29 cellular contexts compared by ENCODE assay signal in the genomic region with DNA sequence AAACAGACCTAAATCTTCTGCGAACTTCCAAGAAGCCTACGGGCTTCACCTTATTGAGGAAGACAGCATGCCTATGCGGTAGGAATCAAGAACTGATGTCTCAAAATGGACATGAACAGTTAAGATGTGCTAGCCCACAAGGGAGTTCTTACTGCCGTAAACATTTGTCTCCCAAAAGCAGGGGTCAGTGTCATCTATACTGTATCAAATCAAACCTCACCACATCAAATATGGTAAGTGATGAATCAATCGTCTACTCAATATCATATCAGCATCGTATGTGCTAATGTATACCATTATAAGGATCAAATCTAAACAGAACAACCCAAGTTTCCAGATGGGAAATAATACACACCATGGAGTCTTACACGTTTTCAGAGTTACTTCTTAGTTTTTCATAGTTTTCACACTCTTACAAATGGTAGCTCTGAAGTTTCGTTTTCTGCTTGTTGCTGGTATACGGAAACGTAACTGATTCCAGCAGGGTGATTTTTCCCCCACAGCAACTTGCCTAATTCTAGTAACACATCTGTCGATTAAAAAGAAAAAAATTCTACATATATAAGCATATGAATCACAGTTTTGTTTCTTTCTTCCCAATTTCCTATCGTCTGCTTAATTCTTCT. TPM values are rescaled to one million over a fixed set of nuclear protein-coding genes. Genes with fewer than 3 reads are reported as not detected.
"Had no signal": no experiment of that assay in that cellular context is flagged by ENCODE, and none has a peak within 500 bp of the region (broad histone marks: within the 10 kb centered on the region; RNA-seq: fewer than 3 reads in every experiment).

No MANE protein-coding gene starts in this region.

- H3K4me3 Mint-ChIP-seq: naive thymus-derived CD8-positive, alpha-beta T cell; stimulated activated naive B cell treated with anti-CD40 and anti-IgM and Interleukin-4, amounts not matched to agents 10 μg/mL and 1 μg/mL and 100 μg/mL, for 72 hours; stimulated activated naive CD8-positive, alpha-beta T cell treated with anti-CD3 and anti-CD28 coated beads, Interleukin-15, amount 100 ng/mL, for 72 hours had no signal

- H3K4me1 ChIP-seq: testis had no signal

- H3K9me3 Mint-ChIP-seq: naive thymus-derived CD8-positive, alpha-beta T cell; stimulated activated naive B cell treated with anti-CD40 and anti-IgM and Interleukin-4, amounts not matched to agents 10 μg/mL and 1 μg/mL and 100 μg/mL, for 72 hours; stimulated activated naive CD8-positive, alpha-beta T cell treated with anti-CD3 and anti-CD28 coated beads, Interleukin-15, amount 100 ng/mL, for 72 hours had no signal

- H3K27ac ChIP-seq: gastrocnemius medialis, heart right ventricle, testis had no signal

- DNase-seq: effector memory CD4-positive, alpha-beta T cell; gastrocnemius medialis; heart right ventricle; hypothalamus; islet precursor cell; mammary epithelial cell; mucosa of descending colon; naive thymus-derived CD8-positive, alpha-beta T cell; posterior cingulate gyrus; spleen; stimulated activated CD4-positive, alpha-beta T cell treated with anti-CD3 and anti-CD28 coated beads, Interleukin-2, amount 100 ng/mL, for 24 hours; stimulated activated CD4-positive, alpha-beta T cell treated with anti-CD3 and anti-CD28 coated beads, Interleukin-4, amount 100 ng/mL, for 4 hours; stimulated activated naive B cell treated with anti-CD40 and anti-IgM and Interleukin-4, amounts not matched to agents 10 μg/mL and 1 μg/mL and 100 μg/mL, for 72 hours; stimulated activated naive CD8-positive, alpha-beta T cell treated with anti-CD3 and anti-CD28 coated beads, Interleukin-15, amount 100 ng/mL, for 72 hours; testis had no signal

- FAIRE-seq: endometrium had no signal

- H3K27ac Mint-ChIP-seq: stimulated activated naive B cell treated with anti-CD40 and anti-IgM and Interleukin-4, amounts not matched to agents 10 μg/mL and 1 μg/mL and 100 μg/mL, for 72 hours; stimulated activated naive CD8-positive, alpha-beta T cell treated with anti-CD3 and anti-CD28 coated beads, Interleukin-15, amount 100 ng/mL, for 72 hours had no signal

- H3K9me3 ChIP-seq: gastrocnemius medialis, heart right ventricle, mucosa of descending colon, neutrophil, spleen, testis, tibial nerve had no signal

- H3K4me3 ChIP-seq: gastrocnemius medialis, heart right ventricle, mucosa of descending colon, spleen, testis, tibial nerve had no signal

- H3K27me3 Mint-ChIP-seq: naive thymus-derived CD8-positive, alpha-beta T cell; stimulated activated naive B cell treated with anti-CD40 and anti-IgM and Interleukin-4, amounts not matched to agents 10 μg/mL and 1 μg/mL and 100 μg/mL, for 72 hours; stimulated activated naive CD8-positive, alpha-beta T cell treated with anti-CD3 and anti-CD28 coated beads, Interleukin-15, amount 100 ng/mL, for 72 hours had no signal

- H3K27me3 ChIP-seq: gastrocnemius medialis, heart right ventricle, neutrophil, spleen, testis, tibial nerve had no signal

- ATAC-seq: esophagus mucosa; gastrocnemius medialis; heart right ventricle; left lobe of liver; mucosa of descending colon; naive thymus-derived CD8-positive, alpha-beta T cell; sciatic nerve; stimulated activated naive B cell treated with anti-CD40 and anti-IgM and Interleukin-4, amounts not matched to agents 10 μg/mL and 1 μg/mL and 100 μg/mL, for 72 hours; stimulated activated naive CD8-positive, alpha-beta T cell treated with anti-CD3 and anti-CD28 coated beads, Interleukin-15, amount 100 ng/mL, for 72 hours had no signal

- H3K36me3 ChIP-seq: gastrocnemius medialis, neutrophil, tibial nerve had no signal

RNA-seq across cellular contexts. Expression of a gene that starts 30.3 kb away (rescaled TPM):
- total RNA-seq: esophagus mucosa; fibroblast of villous mesenchyme; gastrocnemius medialis; heart right ventricle; left lobe of liver; lower leg skin; mammary epithelial cell; mucosa of descending colon; naive thymus-derived CD8-positive, alpha-beta T cell; osteocyte; pulmonary artery endothelial cell; sciatic nerve; skeletal muscle tissue; spleen; subcutaneous adipose tissue; tibial nerve; ureter had no signal
- polyA plus RNA-seq: heart right ventricle; mammary epithelial cell; naive thymus-derived CD8-positive, alpha-beta T cell; neural cell; spleen had no signal
